In genomic region chr6:127855542-127856159, GRCh38 we compare ENCODE assay signal across 8 cellular contexts. TPM values are rescaled to one million over a fixed set of nuclear protein-coding genes. Genes with fewer than 3 reads are reported as not detected.
DNase-seq lines count a peak whose midpoint lies in the region; ATAC-seq, FAIRE-seq and TF ChIP-seq lines count a peak whose summit lies in the region.

No MANE protein-coding gene starts in this region.

- peak; percentile 59 to 72 for TF ChIP-seq CTCF in brain (conservative IDR thresholded peaks at IDR 0.05)

- no peak for FAIRE-seq in RCC 7860 (lab: Jason Lieb, UNC)

- peaks cover 13% of the 10 kb centered on the region for H3K4me1 Mint-ChIP-seq in brain

- H3K4me3 Mint-ChIP-seq in brain: no peak overlapping the region

- peaks cover 15% of the 10 kb centered on the region for H3K27me3 Mint-ChIP-seq in brain

- ATAC-seq in GM19023 (IDR thresholded peaks at IDR 0.05; ENCODE audit: unreplicated experiment) (no peak), HG03159 (IDR thresholded peaks at IDR 0.05; ENCODE audit: unreplicated experiment) (no peak)

- H3K36me3 Mint-ChIP-seq in brain: no peaks in the 10 kb centered on the region

- H3K27ac Mint-ChIP-seq in brain: no peak overlapping the region

- no peaks in the 10 kb centered on the region for H3K9me3 Mint-ChIP-seq in brain

- DNase-seq in DMS53 (lab: John Stamatoyannopoulos, UW): peak; percentile 42
- no peak for DNase-seq in DMS53 treated with DMSO at 0.1 percent for 48 hours (lab: John Stamatoyannopoulos, UW; ENCODE audit: unreplicated experiment)
- peak; percentile 10 for DNase-seq in RCC 7860 (ENCODE audit: low spot score)
- peak; percentile 27 for DNase-seq in mucosa of gallbladder (ENCODE audit: low spot score)
- DNase-seq in KG1 (lab: John Stamatoyannopoulos, UW): no peak

RNA-seq across cellular contexts. Expression of gene THEMIS, which starts 45.2 kb away (rescaled TPM):
- 0.48 TPM for polyA plus RNA-seq in brain (ENCODE audit: insufficient read depth, low read depth, low replicate concordance)
- 2.8 TPM for total RNA-seq in mucosa of gallbladder

Comparison
In these comparisons a context has a peak if more than half of its experiments do, and no peak if none do; other contexts are left out.
1. DNase-seq: peak in DMS53 (single experiment), RCC 7860 (single experiment) and mucosa of gallbladder (single experiment); none in DMS53 treated with DMSO at 0.1 percent for 48 hours (single experiment) and KG1 (single experiment).